Comparison of ENCODE assay signal across 22 cellular contexts in genomic region chr5:150051657-150052195, GRCh38. TPM values are rescaled to one million over a fixed set of nuclear protein-coding genes. Genes with fewer than 3 reads are reported as not detected.
"Had no signal": no experiment of that assay in that cellular context is flagged by ENCODE, and none has a peak within 500 bp of the region (broad histone marks: within the 10 kb centered on the region; RNA-seq: fewer than 3 reads in every experiment).

No MANE protein-coding gene starts in this region.

- H3K4me1 Mint-ChIP-seq: activated naive CD4-positive, alpha-beta T cell treated with anti-CD3 and anti-CD28 coated beads, Interleukin-2, amount 50 U/mL, for 24 hours; memory B cell; stimulated activated memory B cell treated with anti-CD40 and anti-IgM and Interleukin-4, amounts not matched to agents 10 μg/mL and 1 μg/mL and 100 μg/mL, for 72 hours had no signal

- H3K9me3 Mint-ChIP-seq: activated naive CD4-positive, alpha-beta T cell treated with anti-CD3 and anti-CD28 coated beads, Interleukin-2, amount 50 U/mL, for 24 hours; memory B cell; natural killer cell treated with Interleukin-12 subunit alpha and Interleukin-12 subunit beta and Interleukin-15 and Interleukin-18, amount 100 ng/mL, for 72 hours; stimulated activated memory B cell treated with anti-CD40 and anti-IgM and Interleukin-4, amounts not matched to agents 10 μg/mL and 1 μg/mL and 100 μg/mL, for 72 hours had no signal

- H3K9me3 ChIP-seq: ascending aorta, heart right ventricle, right lobe of liver, stomach, transverse colon, vagina had no signal

- H3K4me1 ChIP-seq: ascending aorta, right lobe of liver, transverse colon, vagina had no signal

- ATAC-seq: natural killer cell treated with Interleukin-12 subunit alpha and Interleukin-12 subunit beta and Interleukin-15 and Interleukin-18, amount 100 ng/mL, for 72 hours; stimulated activated memory B cell treated with anti-CD40 and anti-IgM and Interleukin-4, amounts not matched to agents 10 μg/mL and 1 μg/mL and 100 μg/mL, for 72 hours had no signal

- DNase-seq: activated CD4-positive, alpha-beta T cell treated with anti-CD3 and anti-CD28 coated beads for 1 hour; activated CD4-positive, alpha-beta T cell treated with anti-CD3 and anti-CD28 coated beads, Interleukin-2, amount 50 U/mL, for 4 hours; activated CD8-positive, alpha-beta memory T cell treated with anti-CD3 and anti-CD28 coated beads for 24 hours; activated gamma-delta T cell; central memory CD4-positive, alpha-beta T cell; foreskin fibroblast; heart right ventricle; islet precursor cell; left cardiac atrium; right lobe of liver; stimulated activated CD4-positive, alpha-beta T cell treated with anti-CD3 and anti-CD28 coated beads, Interleukin-2, amount 100 ng/mL, for 24 hours; stomach; T-helper 9 cell; transverse colon had no signal

- H3K27ac Mint-ChIP-seq: activated naive CD4-positive, alpha-beta T cell treated with anti-CD3 and anti-CD28 coated beads, Interleukin-2, amount 50 U/mL, for 24 hours; memory B cell; natural killer cell treated with Interleukin-12 subunit alpha and Interleukin-12 subunit beta and Interleukin-15 and Interleukin-18, amount 100 ng/mL, for 72 hours; stimulated activated memory B cell treated with anti-CD40 and anti-IgM and Interleukin-4, amounts not matched to agents 10 μg/mL and 1 μg/mL and 100 μg/mL, for 72 hours had no signal

- H3K27ac ChIP-seq: ascending aorta, right lobe of liver, stomach, transverse colon, vagina had no signal

- H3K4me3 ChIP-seq: ascending aorta, heart right ventricle, right lobe of liver, skin epidermis, stomach, transverse colon, vagina had no signal

- H3K27me3 Mint-ChIP-seq: activated naive CD4-positive, alpha-beta T cell treated with anti-CD3 and anti-CD28 coated beads, Interleukin-2, amount 50 U/mL, for 24 hours; memory B cell; stimulated activated memory B cell treated with anti-CD40 and anti-IgM and Interleukin-4, amounts not matched to agents 10 μg/mL and 1 μg/mL and 100 μg/mL, for 72 hours had no signal

- H3K4me3 Mint-ChIP-seq: activated naive CD4-positive, alpha-beta T cell treated with anti-CD3 and anti-CD28 coated beads, Interleukin-2, amount 50 U/mL, for 24 hours; memory B cell; natural killer cell treated with Interleukin-12 subunit alpha and Interleukin-12 subunit beta and Interleukin-15 and Interleukin-18, amount 100 ng/mL, for 72 hours; stimulated activated memory B cell treated with anti-CD40 and anti-IgM and Interleukin-4, amounts not matched to agents 10 μg/mL and 1 μg/mL and 100 μg/mL, for 72 hours had no signal

- H3K27me3 ChIP-seq: ascending aorta, heart right ventricle, right lobe of liver, stomach, transverse colon, vagina had no signal

RNA-seq across cellular contexts. Expression of gene CSF1R, which starts 34.6 kb away (rescaled TPM):
- total RNA-seq: fibroblast of lung had no signal
